Comparison of ENCODE assay signal across 8 cellular contexts in the genomic region with DNA sequence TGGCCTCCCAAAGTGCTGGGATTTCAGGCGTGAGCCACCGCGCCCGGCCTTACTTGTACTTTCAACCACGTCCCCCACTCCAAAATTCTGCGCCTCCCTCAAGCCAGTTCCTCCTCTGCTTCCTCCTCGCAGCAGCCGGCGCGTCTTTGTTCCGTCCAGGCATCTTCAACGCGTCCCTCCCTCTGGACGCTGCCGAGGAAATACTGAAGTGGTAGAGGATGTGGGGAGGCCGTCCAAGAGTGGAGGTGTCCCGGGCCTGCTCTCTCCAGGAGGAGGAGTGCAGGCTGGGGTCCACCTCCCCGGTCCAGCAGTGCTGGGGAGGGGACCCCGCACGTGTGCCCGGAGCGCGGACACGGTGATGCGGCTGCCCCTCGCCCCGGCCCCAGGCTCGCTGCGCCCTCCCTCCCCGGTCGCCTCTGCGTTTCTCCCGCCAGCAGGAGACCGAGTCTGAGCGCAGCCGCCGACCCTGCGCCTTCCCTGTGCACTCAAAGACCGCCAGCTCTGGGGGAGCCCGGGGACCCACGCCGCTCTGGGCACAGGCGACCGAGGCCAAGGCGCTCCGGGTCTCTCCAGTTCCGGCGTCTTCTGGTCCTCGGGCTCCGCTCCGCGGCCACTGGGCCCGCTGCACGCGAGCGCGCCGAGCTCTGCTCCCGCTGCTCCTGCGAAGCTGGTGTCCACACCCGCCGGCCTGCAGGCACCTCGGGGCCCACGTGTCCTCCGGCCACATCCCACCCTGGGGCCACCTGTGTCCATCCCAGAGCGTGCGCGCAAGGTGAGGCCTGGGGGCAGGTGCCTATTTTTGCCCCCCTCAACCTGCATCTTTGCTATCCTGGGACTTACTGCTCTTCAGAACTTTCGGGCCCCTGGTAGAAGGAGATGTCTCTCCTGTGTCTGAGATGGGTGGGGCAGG. TPM values are rescaled to one million over a fixed set of nuclear protein-coding genes. Genes with fewer than 3 reads are reported as not detected.
DNase-seq lines count a peak whose midpoint lies in the region; ATAC-seq lines count a peak whose summit lies in the region.

No MANE protein-coding gene starts in this region.

- H3K27me3 ChIP-seq in ectodermal cell (ENCODE audit: control insufficient read depth, insufficient read depth, low read length, poor library complexity, severe bottlenecking) = peaks cover 80% of the 10 kb centered on the region

- 2% methylated on average over 69 of the region's 69 CpGs for WGBS in ectodermal cell, 2 experiments

- peak overlapping the region; percentile 69 for H3K9ac ChIP-seq in ES-I3 (ENCODE audit: low read depth, low read length)

- H3K9me3 Mint-ChIP-seq in activated CD4-positive, alpha-beta T cell treated with anti-CD3 and anti-CD28 coated beads, Interleukin-2, amount 10 ng/mL, durations not matched to agents 24 days and 14 days = no peaks in the 10 kb centered on the region
- no peaks in the 10 kb centered on the region for H3K9me3 Mint-ChIP-seq in memory B cell

- H3K9me3 ChIP-seq in ES-I3 (ENCODE audit: control insufficient read depth, insufficient read depth, low read length) = no peaks in the 10 kb centered on the region
- no peaks in the 10 kb centered on the region for H3K9me3 ChIP-seq in ectodermal cell (ENCODE audit: control insufficient read depth, low read length)

- H3K27ac ChIP-seq in ectodermal cell (ENCODE audit: insufficient read depth, low read depth, low read length, poor library complexity, severe bottlenecking) = no peak overlapping the region

- peak overlapping the region; percentile 69 for H3K4me3 Mint-ChIP-seq in activated CD4-positive, alpha-beta T cell treated with anti-CD3 and anti-CD28 coated beads, Interleukin-2, amount 10 ng/mL, durations not matched to agents 24 days and 14 days
- peak overlapping the region; percentile 69 for H3K4me3 Mint-ChIP-seq in memory B cell

- no peaks in the 10 kb centered on the region for H3K36me3 Mint-ChIP-seq in activated CD4-positive, alpha-beta T cell treated with anti-CD3 and anti-CD28 coated beads, Interleukin-2, amount 10 ng/mL, durations not matched to agents 24 days and 14 days (ENCODE audit: low read depth)
- no peaks in the 10 kb centered on the region for H3K36me3 Mint-ChIP-seq in memory B cell

- peaks cover 8% of the 10 kb centered on the region for H3K4me1 Mint-ChIP-seq in activated CD4-positive, alpha-beta T cell treated with anti-CD3 and anti-CD28 coated beads, Interleukin-2, amount 10 ng/mL, durations not matched to agents 24 days and 14 days
- peaks cover 9% of the 10 kb centered on the region for H3K4me1 Mint-ChIP-seq in memory B cell

- H3K4me1 ChIP-seq in ES-I3 (ENCODE audit: insufficient read depth, low read length) (no peaks in the 10 kb centered on the region), ectodermal cell (ENCODE audit: control insufficient read depth, insufficient read depth, low read length) (no peaks in the 10 kb centered on the region)

- H3K36me3 ChIP-seq in ES-I3 (ENCODE audit: insufficient read depth, low read length) (no peaks in the 10 kb centered on the region), ectodermal cell (ENCODE audit: control insufficient read depth, insufficient read depth, low read length) (no peaks in the 10 kb centered on the region)

- DNase-seq in NCI-H1694 treated with DMSO at 0.1 percent for 48 hours (lab: John Stamatoyannopoulos, UW) (peak; percentile 47), memory B cell (ENCODE audit: low spot score in 2 of 2) (peak; percentile 18 to 51), NK-92 (lab: John Stamatoyannopoulos, UW; ENCODE audit: unreplicated experiment) (no peak)
- DNase-seq in activated CD4-positive, alpha-beta T cell treated with anti-CD3 and anti-CD28 coated beads, Interleukin-2, amount 10 ng/mL, durations not matched to agents 24 days and 14 days = peak; percentile 85
- peak; percentile 28 for DNase-seq in stimulated activated CD8-positive, alpha-beta memory T cell treated with anti-CD3 and anti-CD28 coated beads, Interleukin-15, amount 100 ng/mL, for 24 hours (ENCODE audit: low read depth)

- intact Hi-C loops in activated CD4-positive, alpha-beta T cell treated with anti-CD3 and anti-CD28 coated beads, Interleukin-2, amount 10 ng/mL, durations not matched to agents 24 days and 14 days (cut with micrococcal nuclease) = loop anchor here (5.0 kb wide), 1 partner anchor 53 kb away; no protein-coding TSS in a partner anchor

- peaks cover 65% of the 10 kb centered on the region for H3K27me3 Mint-ChIP-seq in activated CD4-positive, alpha-beta T cell treated with anti-CD3 and anti-CD28 coated beads, Interleukin-2, amount 10 ng/mL, durations not matched to agents 24 days and 14 days
- H3K27me3 Mint-ChIP-seq in memory B cell = peaks cover 16% of the 10 kb centered on the region

- ATAC-seq in memory B cell (ENCODE audit: low read depth) (peak; percentile 89), GM18498 (IDR thresholded peaks at IDR 0.05; ENCODE audit: unreplicated experiment) (no peak)

- H3K4me3 ChIP-seq in ectodermal cell (ENCODE audit: insufficient read depth, low read depth, low read length) = peak overlapping the region; percentile 39

- no peak overlapping the region for H3K27ac Mint-ChIP-seq in activated CD4-positive, alpha-beta T cell treated with anti-CD3 and anti-CD28 coated beads, Interleukin-2, amount 10 ng/mL, durations not matched to agents 24 days and 14 days
- no peak overlapping the region for H3K27ac Mint-ChIP-seq in memory B cell

RNA-seq across cellular contexts. Expression of gene OSBPL7, which starts 31.7 kb away (rescaled TPM):
- 18.1 and 18.4 TPM in 2 replicates for total RNA-seq in activated CD4-positive, alpha-beta T cell treated with anti-CD3 and anti-CD28 coated beads, Interleukin-2, amount 10 ng/mL, durations not matched to agents 24 days and 14 days
- polyA plus RNA-seq in ectodermal cell (2013, experiment 1 of 4) = 16.9 TPM
- 12.4 TPM for polyA plus RNA-seq in ectodermal cell (2013, experiment 2 of 4)
- polyA plus RNA-seq in ectodermal cell (2013, experiment 3 of 4) = 11.9 TPM
- polyA plus RNA-seq in ectodermal cell (2013, experiment 4 of 4) = 16.6 TPM

RNA-seq across cellular contexts. Expression of gene MRPL10, which starts 41.5 kb away (rescaled TPM):
- 55.0 and 58.3 TPM in 2 replicates for total RNA-seq in activated CD4-positive, alpha-beta T cell treated with anti-CD3 and anti-CD28 coated beads, Interleukin-2, amount 10 ng/mL, durations not matched to agents 24 days and 14 days
- polyA plus RNA-seq in ectodermal cell (2013, experiment 1 of 4) = 69.7 TPM
- polyA plus RNA-seq in ectodermal cell (2013, experiment 2 of 4) = 75.9 TPM
- 73.5 TPM for polyA plus RNA-seq in ectodermal cell (2013, experiment 3 of 4)
- 87.0 TPM for polyA plus RNA-seq in ectodermal cell (2013, experiment 4 of 4)

RNA-seq across cellular contexts. Expression of gene LRRC46, which starts 41.6 kb away (rescaled TPM):
- total RNA-seq in activated CD4-positive, alpha-beta T cell treated with anti-CD3 and anti-CD28 coated beads, Interleukin-2, amount 10 ng/mL, durations not matched to agents 24 days and 14 days = 0.33 and 0.44 TPM in 2 replicates
- polyA plus RNA-seq in ectodermal cell (2013, experiment 1 of 4) = 1.6 TPM
- 1.2 TPM for polyA plus RNA-seq in ectodermal cell (2013, experiment 2 of 4)
- polyA plus RNA-seq in ectodermal cell (2013, experiment 3 of 4) = 1.0 TPM
- polyA plus RNA-seq in ectodermal cell (2013, experiment 4 of 4) = 0.49 TPM

RNA-seq across cellular contexts. Expression of gene SCRN2, which starts 51.2 kb away (rescaled TPM):
- 24.3 and 24.8 TPM in 2 replicates for total RNA-seq in activated CD4-positive, alpha-beta T cell treated with anti-CD3 and anti-CD28 coated beads, Interleukin-2, amount 10 ng/mL, durations not matched to agents 24 days and 14 days
- polyA plus RNA-seq in ectodermal cell (2013, experiment 1 of 4) = 67.0 TPM
- polyA plus RNA-seq in ectodermal cell (2013, experiment 2 of 4) = 58.6 TPM
- polyA plus RNA-seq in ectodermal cell (2013, experiment 3 of 4) = 53.7 TPM
- 60.5 TPM for polyA plus RNA-seq in ectodermal cell (2013, experiment 4 of 4)

RNA-seq across cellular contexts. Expression of gene TBX21, which starts 56.8 kb away (rescaled TPM):
- total RNA-seq in activated CD4-positive, alpha-beta T cell treated with anti-CD3 and anti-CD28 coated beads, Interleukin-2, amount 10 ng/mL, durations not matched to agents 24 days and 14 days = 63.0 and 66.4 TPM in 2 replicates
- not detected for polyA plus RNA-seq in ectodermal cell (2013, experiment 1 of 4)
- polyA plus RNA-seq in ectodermal cell (2013, experiment 2 of 4) = not detected
- not detected for polyA plus RNA-seq in ectodermal cell (2013, experiment 3 of 4)
- polyA plus RNA-seq in ectodermal cell (2013, experiment 4 of 4) = not detected
